ENCODE assay signal across 23 cellular contexts in genomic region chr22:43520632-43521039, GRCh38.
A peak's percentile ranks its signal among the peaks of the same experiment; 100 is the strongest.
DNase-seq lines count a peak whose midpoint lies in the region; ATAC-seq and TF ChIP-seq lines count a peak whose summit lies in the region.
"Had no signal": no experiment of that assay in that cellular context is flagged by ENCODE, and none has a peak within 500 bp of the region (broad histone marks: within the 10 kb centered on the region; RNA-seq: fewer than 3 reads in every experiment).

No MANE protein-coding gene starts in this region.

- no peak overlapping the region for H3K4me2 ChIP-seq in PC-3 (ENCODE audit: low read length)
- H3K4me2 ChIP-seq: BLaER1 treated with 17β-estradiol and CSF1 and Interleukin-3, amounts not matched to agents 10 nM and 100 nM had no signal

- H3K27me3 ChIP-seq in PC-3 (ENCODE audit: low read length), result no peaks in the 10 kb centered on the region
- H3K27me3 ChIP-seq: BLaER1 treated with 17β-estradiol and CSF1 and Interleukin-3, amounts not matched to agents 10 nM and 100 nM; MG63; testis had no signal

- H3K36me3 ChIP-seq in PC-3 (ENCODE audit: low read depth, low read length), result no peaks in the 10 kb centered on the region
- H3K36me3 ChIP-seq: BLaER1 treated with 17β-estradiol and CSF1 and Interleukin-3, amounts not matched to agents 10 nM and 100 nM; MG63 had no signal

- no peak overlapping the region for H3K9ac ChIP-seq in PC-3 (ENCODE audit: low read length)
- H3K9ac ChIP-seq: BLaER1 treated with 17β-estradiol and CSF1 and Interleukin-3, amounts not matched to agents 10 nM and 100 nM; parathyroid adenoma had no signal

- H3K4me1 Mint-ChIP-seq in activated T-cell treated with anti-CD3 and anti-CD28 coated beads, Interleukin-2, amount 50 U/mL, for 4 hours (ENCODE audit: low read depth), result peaks cover 3% of the 10 kb centered on the region
- H3K4me1 Mint-ChIP-seq in stimulated activated effector memory CD8-positive, alpha-beta T cell treated with anti-CD3 and anti-CD28 coated beads, Interleukin-12 subunit alpha, Interleukin-12 subunit beta, amount 100 ng/mL, for 72 hours, result peaks cover 8% of the 10 kb centered on the region
- H3K4me1 Mint-ChIP-seq in naive thymus-derived CD8-positive, alpha-beta T cell, result no peaks in the 10 kb centered on the region
- H3K4me1 Mint-ChIP-seq: central memory CD8-positive, alpha-beta T cell; H9; neural crest cell had no signal

- CTCF ChIA-PET in PC-3 (lab: Charles Lee), result no interaction called here

- H3K9me3 Mint-ChIP-seq in activated T-cell treated with anti-CD3 and anti-CD28 coated beads, Interleukin-2, amount 50 U/mL, for 4 hours, result no peaks in the 10 kb centered on the region
- no peaks in the 10 kb centered on the region for H3K9me3 Mint-ChIP-seq in stimulated activated effector memory CD8-positive, alpha-beta T cell treated with anti-CD3 and anti-CD28 coated beads, Interleukin-12 subunit alpha, Interleukin-12 subunit beta, amount 100 ng/mL, for 72 hours
- no peaks in the 10 kb centered on the region for H3K9me3 Mint-ChIP-seq in naive thymus-derived CD8-positive, alpha-beta T cell
- H3K9me3 Mint-ChIP-seq: central memory CD8-positive, alpha-beta T cell; H9; neural crest cell had no signal

- H3K27ac Mint-ChIP-seq in stimulated activated effector memory CD8-positive, alpha-beta T cell treated with anti-CD3 and anti-CD28 coated beads, Interleukin-12 subunit alpha, Interleukin-12 subunit beta, amount 100 ng/mL, for 72 hours, result peak overlapping the region; percentile 43
- H3K27ac Mint-ChIP-seq in naive thymus-derived CD8-positive, alpha-beta T cell, result no peak overlapping the region
- H3K27ac Mint-ChIP-seq: H9 had no signal

- no peak overlapping the region for H3K4me3 ChIP-seq in PC-3 (ENCODE audit: low read length)
- H3K4me3 ChIP-seq: BLaER1 treated with 17β-estradiol and CSF1 and Interleukin-3, amounts not matched to agents 10 nM and 100 nM; MG63; testis had no signal

- TF ChIP-seq CTCF in GM13976 (IDR thresholded peaks at IDR 0.05; ENCODE audit: borderline replicate concordance, control extremely low read depth, extremely low read depth, insufficient read depth, missing control alignments) (no peak), PC-3 (conservative IDR thresholded peaks at IDR 0.05; ENCODE audit: low read depth, low read length) (no peak)

- H3K4me3 Mint-ChIP-seq in activated T-cell treated with anti-CD3 and anti-CD28 coated beads, Interleukin-2, amount 50 U/mL, for 4 hours, result no peak overlapping the region
- H3K4me3 Mint-ChIP-seq in stimulated activated effector memory CD8-positive, alpha-beta T cell treated with anti-CD3 and anti-CD28 coated beads, Interleukin-12 subunit alpha, Interleukin-12 subunit beta, amount 100 ng/mL, for 72 hours, result no peak overlapping the region
- H3K4me3 Mint-ChIP-seq in naive thymus-derived CD8-positive, alpha-beta T cell, result no peak overlapping the region
- H3K4me3 Mint-ChIP-seq: central memory CD8-positive, alpha-beta T cell; H9; neural crest cell had no signal

- H3F3A ChIP-seq in PC-3 (ENCODE audit: low read length, unreplicated experiment), result no peaks in the 10 kb centered on the region

- H3K27ac ChIP-seq in PC-3 (ENCODE audit: low read length), result peak overlapping the region; percentile 55
- H3K27ac ChIP-seq: BLaER1 treated with 17β-estradiol and CSF1 and Interleukin-3, amounts not matched to agents 10 nM and 100 nM; parathyroid adenoma; testis had no signal

- no peak overlapping the region for H2AFZ ChIP-seq in PC-3 (ENCODE audit: low read length)
- H2AFZ ChIP-seq: parathyroid adenoma had no signal

- in situ Hi-C loops in GM13976 (cut with MboI; ENCODE audit: low sequenced_read_pairs, unreplicated experiment), result no loop called here

- no peaks in the 10 kb centered on the region for H4K20me1 ChIP-seq in PC-3 (ENCODE audit: low read length)
- H4K20me1 ChIP-seq: BLaER1 treated with 17β-estradiol and CSF1 and Interleukin-3, amounts not matched to agents 10 nM and 100 nM had no signal

- H3K4me1 ChIP-seq in PC-3 (ENCODE audit: insufficient read depth, low read length), result peaks cover 16% of the 10 kb centered on the region
- H3K4me1 ChIP-seq: Caco-2, parathyroid adenoma, testis had no signal

- peaks cover 9% of the 10 kb centered on the region for H3K27me3 Mint-ChIP-seq in activated T-cell treated with anti-CD3 and anti-CD28 coated beads, Interleukin-2, amount 50 U/mL, for 4 hours (ENCODE audit: low read depth)
- H3K27me3 Mint-ChIP-seq in naive thymus-derived CD8-positive, alpha-beta T cell, result peaks cover 1 to 12% (median 3%) of the 10 kb centered on the region in 5 donors

- DNase-seq in activated T-cell treated with anti-CD3 and anti-CD28 coated beads, Interleukin-2, amount 50 U/mL, for 4 hours, result no peak
- DNase-seq in activated T-cell treated with anti-CD3 and anti-CD28 coated beads for 4 hours (no peak), GM13976 (ENCODE audit: low spot score) (peak; percentile 57), PC-3 (peak; percentile 30), posterior vena cava (ENCODE audit: low spot score) (no peak)
- DNase-seq in stimulated activated effector memory CD8-positive, alpha-beta T cell treated with anti-CD3 and anti-CD28 coated beads, Interleukin-12 subunit alpha, Interleukin-12 subunit beta, amount 100 ng/mL, for 72 hours (ENCODE audit: low spot score in 2 of 2), result no peak
- DNase-seq in naive thymus-derived CD8-positive, alpha-beta T cell, result no peak
- DNase-seq: Caco-2, DMS79, H9, KBM-7, kidney glomerular epithelial cell, MG63, NCI-H1417 treated with DMSO at 0.1 percent for 48 hours, NCI-H2081, NCI-H2227 treated with DMSO at 0.1 percent for 48 hours, right cardiac atrium, testis had no signal

- intact Hi-C loops in PC-3 (cut with micrococcal nuclease) (no loop called here), posterior vena cava (cut with DNase I) (no loop called here)

- no peaks in the 10 kb centered on the region for H3K79me2 ChIP-seq in PC-3 (ENCODE audit: low read length)
- H3K79me2 ChIP-seq: parathyroid adenoma had no signal

- ATAC-seq in activated T-cell treated with anti-CD3 and anti-CD28 coated beads, Interleukin-2, amount 50 U/mL, for 4 hours, result peak; percentile 95 to 97
- ATAC-seq in PC-3 (peak; percentile 37; the same call in 1 of the 2 replicates), HG03439 (IDR thresholded peaks at IDR 0.05; ENCODE audit: unreplicated experiment) (no peak)
- peak; percentile 91 for ATAC-seq in stimulated activated effector memory CD8-positive, alpha-beta T cell treated with anti-CD3 and anti-CD28 coated beads, Interleukin-12 subunit alpha, Interleukin-12 subunit beta, amount 100 ng/mL, for 72 hours
- ATAC-seq in naive thymus-derived CD8-positive, alpha-beta T cell, result no peak
- ATAC-seq: right cardiac atrium had no signal

- H3K9me2 ChIP-seq in PC-3 (replicated peaks; ENCODE audit: low read length), result no peaks in the 10 kb centered on the region

- no peaks in the 10 kb centered on the region for H3K36me3 Mint-ChIP-seq in activated T-cell treated with anti-CD3 and anti-CD28 coated beads, Interleukin-2, amount 50 U/mL, for 4 hours (ENCODE audit: insufficient read depth)
- no peaks in the 10 kb centered on the region for H3K36me3 Mint-ChIP-seq in stimulated activated effector memory CD8-positive, alpha-beta T cell treated with anti-CD3 and anti-CD28 coated beads, Interleukin-12 subunit alpha, Interleukin-12 subunit beta, amount 100 ng/mL, for 72 hours
- H3K36me3 Mint-ChIP-seq in naive thymus-derived CD8-positive, alpha-beta T cell, result no peaks in the 10 kb centered on the region

- no TSS peak for BruUV-seq in PC-3 (replicated peaks; lab: Mats Ljungman, UMichigan)

- POLR2A ChIA-PET in PC-3 (lab: Charles Lee; ENCODE audit: unreplicated experiment), result no interaction called here
- POLR2A ChIA-PET in naive thymus-derived CD8-positive, alpha-beta T cell (lab: Charles Lee), result interaction anchor here (0.7 kb wide), 1 partner anchor 147 kb away, joined by 3 read pairs; no protein-coding TSS in a partner anchor

- no peaks in the 10 kb centered on the region for H3K9me3 ChIP-seq in PC-3 (ENCODE audit: low read length)
- H3K9me3 ChIP-seq: BLaER1 treated with 17β-estradiol and CSF1 and Interleukin-3, amounts not matched to agents 10 nM and 100 nM; Caco-2; MG63; testis had no signal

Comparison
In these comparisons a context has a peak if more than half of its experiments do, and no peak if none do; other contexts are left out.
1. ATAC-seq: peak in activated T-cell treated with anti-CD3 and anti-CD28 coated beads, Interleukin-2, amount 50 U/mL, for 4 hours (2 of 2), PC-3 (single experiment) and stimulated activated effector memory CD8-positive, alpha-beta T cell treated with anti-CD3 and anti-CD28 coated beads, Interleukin-12 subunit alpha, Interleukin-12 subunit beta, amount 100 ng/mL, for 72 hours (single experiment); none in HG03439 (single experiment) and naive thymus-derived CD8-positive, alpha-beta T cell (0 of 2).
2. DNase-seq: peak in GM13976 (single experiment) and PC-3 (single experiment); none in activated T-cell treated with anti-CD3 and anti-CD28 coated beads, Interleukin-2, amount 50 U/mL, for 4 hours (single experiment), activated T-cell treated with anti-CD3 and anti-CD28 coated beads for 4 hours (single experiment), stimulated activated effector memory CD8-positive, alpha-beta T cell treated with anti-CD3 and anti-CD28 coated beads, Interleukin-12 subunit alpha, Interleukin-12 subunit beta, amount 100 ng/mL, for 72 hours (0 of 2), posterior vena cava (single experiment) and naive thymus-derived CD8-positive, alpha-beta T cell (0 of 10).